24 cellular contexts compared by ENCODE assay signal in genomic region chr20:5328228-5328627, GRCh38. TPM values are rescaled to one million over a fixed set of nuclear protein-coding genes. Genes with fewer than 3 reads are reported as not detected.
DNase-seq lines count a peak whose midpoint lies in the region; ATAC-seq, FAIRE-seq and TF ChIP-seq lines count a peak whose summit lies in the region.
"Had no signal": no experiment of that assay in that cellular context is flagged by ENCODE, and none has a peak within 500 bp of the region (broad histone marks: within the 10 kb centered on the region; RNA-seq: fewer than 3 reads in every experiment).

No MANE protein-coding gene starts in this region.

- no peak for TF ChIP-seq POLR2A in GM12892 (IDR thresholded peaks at IDR 0.05; ENCODE audit: low read depth, low read length)

- FAIRE-seq in GM12892 (lab: Jason Lieb, UNC), result no peak
- FAIRE-seq: A204.1, G401.6, GM18507 had no signal

- H3K27ac ChIP-seq in osteoblast (ENCODE audit: low read depth, low read length), result no peak overlapping the region
- H3K27ac ChIP-seq: 22Rv1; BLaER1 treated with 17β-estradiol and CSF1 and Interleukin-3, amounts not matched to agents 10 nM and 100 nM had no signal

- no peaks in the 10 kb centered on the region for H4K20me1 ChIP-seq in osteoblast (ENCODE audit: insufficient read depth, low read length)
- H4K20me1 ChIP-seq: BLaER1 treated with 17β-estradiol and CSF1 and Interleukin-3, amounts not matched to agents 10 nM and 100 nM had no signal

- no peaks in the 10 kb centered on the region for H3K36me3 ChIP-seq in osteoblast (ENCODE audit: insufficient read depth, low read length)
- H3K36me3 ChIP-seq: BE2C; BLaER1 treated with 17β-estradiol and CSF1 and Interleukin-3, amounts not matched to agents 10 nM and 100 nM had no signal

- peak overlapping the region; percentile 2 for H2AFZ ChIP-seq in osteoblast (ENCODE audit: low read length)
- H2AFZ ChIP-seq: GM23338 had no signal

- no peak overlapping the region for H3K4me3 ChIP-seq in fibroblast of pulmonary artery (replicated peaks; ENCODE audit: low read depth, low read length)
- no peak overlapping the region for H3K4me3 ChIP-seq in osteoblast (ENCODE audit: insufficient read depth, low read length)
- H3K4me3 ChIP-seq: BLaER1 treated with 17β-estradiol and CSF1 and Interleukin-3, amounts not matched to agents 10 nM and 100 nM; GM23338 had no signal

- peaks cover 9% of the 10 kb centered on the region for H3K27me3 ChIP-seq in osteoblast (ENCODE audit: insufficient read depth, low read length)
- H3K27me3 ChIP-seq: BE2C; BLaER1 treated with 17β-estradiol and CSF1 and Interleukin-3, amounts not matched to agents 10 nM and 100 nM had no signal

- TF ChIP-seq CTCF in fibroblast of pulmonary artery (IDR thresholded peaks at IDR 0.05; ENCODE audit: low read length, missing control alignments) (no peak), osteoblast (IDR thresholded peaks at IDR 0.05; ENCODE audit: extremely low read depth, low read depth, low read length) (no peak)

- H3K9me3 ChIP-seq in osteoblast (ENCODE audit: low read depth, low read length), result no peaks in the 10 kb centered on the region
- H3K9me3 ChIP-seq: BE2C; BLaER1 treated with 17β-estradiol and CSF1 and Interleukin-3, amounts not matched to agents 10 nM and 100 nM had no signal

- ATAC-seq in HG02840 (IDR thresholded peaks at IDR 0.05; ENCODE audit: low FRiP score, unreplicated experiment) (no peak), HG03196 (IDR thresholded peaks at IDR 0.05; ENCODE audit: unreplicated experiment) (no peak)
- ATAC-seq: GM23338, HCT116 had no signal

- DNase-seq in DMS79 (lab: John Stamatoyannopoulos, UW) (peak; percentile 25), DMS79 treated with DMSO at 0.1 percent for 48 hours (lab: John Stamatoyannopoulos, UW) (no peak), fibroblast of pulmonary artery (ENCODE audit: low read depth) (peak; percentile 41), osteoblast (ENCODE audit: insufficient read length, low spot score, missing footprints) (no peak), GM12892 (ENCODE audit: insufficient read length) (no peak), D341Med (ENCODE audit: low spot score) (no peak)
- DNase-seq: ACHN; AML-193; BE2C; CD4-positive, alpha-beta T cell; CD8-positive, alpha-beta memory T cell; H9 had no signal

- no peaks in the 10 kb centered on the region for H3K4me1 ChIP-seq in osteoblast (ENCODE audit: insufficient read depth, low read length)
- H3K4me1 ChIP-seq: BE2C; BLaER1 treated with 17β-estradiol and CSF1 and Interleukin-3, amounts not matched to agents 10 nM and 100 nM had no signal

- no peaks in the 10 kb centered on the region for H3K79me2 ChIP-seq in osteoblast (ENCODE audit: insufficient read depth, low read length)

- no peak overlapping the region for H3K4me2 ChIP-seq in osteoblast (ENCODE audit: insufficient read depth, low read length)
- H3K4me2 ChIP-seq: BLaER1 treated with 17β-estradiol and CSF1 and Interleukin-3, amounts not matched to agents 10 nM and 100 nM; GM23338 had no signal

RNA-seq across cellular contexts. Expression of gene PROKR2, which starts 11.5 kb away (rescaled TPM):
- not detected in 2 replicates for total RNA-seq in osteoblast
- not detected for polyA plus RNA-seq in GM12892 (2012; ENCODE audit: missing spikeins)
- total RNA-seq: CD4-positive, alpha-beta T cell; Daoy; H4 had no signal
- polyA plus RNA-seq: CD14-positive monocyte had no signal

Comparison
In these comparisons a context has a peak if more than half of its experiments do, and no peak if none do; other contexts are left out.
1. DNase-seq: peak in DMS79 (single experiment) and fibroblast of pulmonary artery (single experiment); none in DMS79 treated with DMSO at 0.1 percent for 48 hours (single experiment), osteoblast (single experiment), GM12892 (single experiment) and D341Med (single experiment).